22 cellular contexts compared by ENCODE assay signal in the genomic region with DNA sequence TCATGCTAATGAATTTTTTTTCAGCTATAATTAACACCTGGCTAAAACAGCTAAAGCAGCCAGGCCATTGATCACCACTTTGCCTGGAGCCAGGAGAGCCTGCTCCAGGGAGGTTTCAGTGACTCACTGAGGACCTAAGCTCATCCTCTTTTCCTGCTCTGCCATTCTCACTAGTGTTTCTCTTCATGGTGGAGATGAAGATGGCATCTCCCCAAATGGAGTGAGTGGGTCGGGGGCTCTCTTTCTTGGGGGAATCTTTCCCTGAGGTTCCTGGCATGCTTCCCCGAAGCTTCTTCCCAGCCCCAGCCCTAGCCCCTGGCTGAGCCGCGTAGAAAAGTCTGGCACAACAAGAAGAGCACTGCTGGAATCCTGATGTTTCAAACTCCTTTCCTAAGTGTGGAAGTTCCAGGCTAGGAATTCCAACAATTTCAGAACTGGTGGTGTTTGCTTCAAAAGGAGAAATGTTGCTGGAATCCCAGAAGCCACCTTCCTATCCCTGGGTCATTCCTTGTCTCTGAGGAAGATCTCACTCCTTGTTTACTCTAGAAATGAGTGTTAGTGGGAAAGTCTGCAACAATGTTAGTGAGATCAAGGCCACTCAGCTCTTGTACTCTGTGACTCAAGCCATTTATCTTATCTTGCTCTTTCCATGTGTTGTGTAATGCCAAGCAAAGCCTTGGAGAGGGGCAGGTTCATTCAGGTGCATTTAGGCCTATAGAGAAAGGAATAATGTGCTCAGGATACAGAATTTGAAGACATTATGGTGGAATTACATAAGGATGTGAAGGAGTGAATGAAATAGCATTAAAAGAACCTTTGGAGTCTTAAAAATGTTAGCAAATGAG. TPM values are rescaled to one million over a fixed set of nuclear protein-coding genes. Genes with fewer than 3 reads are reported as not detected.
DNase-seq lines count a peak whose midpoint lies in the region; ATAC-seq and TF ChIP-seq lines count a peak whose summit lies in the region.
"Had no signal": no experiment of that assay in that cellular context is flagged by ENCODE, and none has a peak within 500 bp of the region (broad histone marks: within the 10 kb centered on the region; RNA-seq: fewer than 3 reads in every experiment).

No MANE protein-coding gene starts in this region.

- H3K79me2 ChIP-seq in trophoblast cell (ENCODE audit: control insufficient read depth, insufficient read depth, low read length, poor library complexity), result no peaks in the 10 kb centered on the region

- WGBS in trophoblast cell (ENCODE audit: extremely low coverage, insufficient coverage, insufficient read length), result no CpG with 5 or more reads among the region's 4 CpGs
- 79 to 90% methylated on average over 4 of the region's 4 CpGs for WGBS in sigmoid colon, 2 donors

- no peak overlapping the region for H3K9ac ChIP-seq in trophoblast cell (ENCODE audit: low read length)

- ATAC-seq in HG02642 (IDR thresholded peaks at IDR 0.05; ENCODE audit: poor library complexity, unreplicated experiment), result no peak
- ATAC-seq: naive thymus-derived CD4-positive, alpha-beta T cell; Right ventricle myocardium inferior; stimulated activated effector memory CD8-positive, alpha-beta T cell treated with anti-CD3 and anti-CD28 coated beads, Interleukin-12 subunit alpha, Interleukin-12 subunit beta, amount 100 ng/mL, for 72 hours had no signal

- no peak overlapping the region for H4K12ac ChIP-seq in trophoblast cell (ENCODE audit: low read depth, low read length)

- H2BK120ac ChIP-seq in trophoblast cell (ENCODE audit: insufficient read depth, low read length, poor library complexity), result peak overlapping the region; percentile 52

- DNase-seq in H4 (ENCODE audit: low spot score), result peak; percentile 50
- peak; percentile 4 for DNase-seq in T1000 (lab: John Stamatoyannopoulos, UW)
- DNase-seq in fibroblast of the aortic adventitia (ENCODE audit: low read depth), result peak; percentile 68
- DNase-seq in trophoblast cell, result peak; percentile 78 to 95
- no peak for DNase-seq in inferior parietal cortex (ENCODE audit: extremely low spot score)
- DNase-seq in sigmoid colon, result no peak
- DNase-seq: activated CD8-positive, alpha-beta memory T cell treated with anti-CD3 and anti-CD28 coated beads for 24 hours; activated effector memory CD4-positive, alpha-beta T cell treated with Interleukin-2 at 50 U/mL for 16 hours; CD8-positive, alpha-beta memory T cell; GF-D8; H7; naive thymus-derived CD4-positive, alpha-beta T cell; NCI-H2029; NCI-H82; stimulated activated CD4-positive, alpha-beta T cell treated with anti-CD3 and anti-CD28 coated beads, Interleukin-4, amount 100 ng/mL, for 4 hours; uterus had no signal

- no peak overlapping the region for H3K14ac ChIP-seq in trophoblast cell (ENCODE audit: low read length)

- no peak overlapping the region for H2AK5ac ChIP-seq in trophoblast cell (ENCODE audit: low read length)

- no peak overlapping the region for H2BK12ac ChIP-seq in trophoblast cell (ENCODE audit: low read length)

- H3K23ac ChIP-seq in trophoblast cell (ENCODE audit: low read length), result no peak overlapping the region

- no peak for TF ChIP-seq EP300 in sigmoid colon (IDR thresholded peaks at IDR 0.05)

- no peak overlapping the region for H2BK5ac ChIP-seq in trophoblast cell (ENCODE audit: low read depth, low read length, poor library complexity)

- no peak for TF ChIP-seq POLR2A in sigmoid colon (IDR thresholded peaks at IDR 0.05)

- H3K4me1 ChIP-seq in trophoblast cell (ENCODE audit: control insufficient read depth in 1 of 2, insufficient read depth in 2 of 2, low read length in 2 of 2), result peaks cover 4 to 19% of the 10 kb centered on the region in 2 experiments
- no peaks in the 10 kb centered on the region for H3K4me1 ChIP-seq in sigmoid colon
- H3K4me1 ChIP-seq: breast epithelium, right atrium auricular region, uterus had no signal

- H2AFZ ChIP-seq in trophoblast cell (ENCODE audit: insufficient read depth, low read length, poor library complexity), result no peak overlapping the region

- H3K27ac ChIP-seq in trophoblast cell (ENCODE audit: low read depth, low read length) (peak overlapping the region; percentile 82), sigmoid colon (no peak overlapping the region)
- H3K27ac ChIP-seq: breast epithelium, HL-60, right atrium auricular region, uterus had no signal

- H4K91ac ChIP-seq in trophoblast cell (ENCODE audit: low read depth, low read length), result peak overlapping the region; percentile 50

- H3K4me2 ChIP-seq in trophoblast cell (ENCODE audit: low read length), result peak overlapping the region; percentile 26

- no peak overlapping the region for H3K18ac ChIP-seq in trophoblast cell (ENCODE audit: low read length)

- intact Hi-C loops in sigmoid colon (cut with DNase I), result no loop called here

- no peak overlapping the region for H4K8ac ChIP-seq in trophoblast cell (ENCODE audit: low read depth, low read length)

- no peaks in the 10 kb centered on the region for H3K79me1 ChIP-seq in trophoblast cell (ENCODE audit: low read length)

- H3K4me3 ChIP-seq in fibroblast of the aortic adventitia (ENCODE audit: low read depth, low read length) (no peak overlapping the region), trophoblast cell (ENCODE audit: low read depth, low read length) (no peak overlapping the region), sigmoid colon (no peak overlapping the region)
- H3K4me3 ChIP-seq: breast epithelium, right atrium auricular region, uterus had no signal

- H3K9me3 ChIP-seq in trophoblast cell (ENCODE audit: insufficient read depth, low read depth, low read length) (no peaks in the 10 kb centered on the region), sigmoid colon (no peaks in the 10 kb centered on the region)
- H3K9me3 ChIP-seq: breast epithelium, right atrium auricular region, uterus had no signal

- H3K4ac ChIP-seq in trophoblast cell (ENCODE audit: low read depth, low read length), result no peak overlapping the region

- TF ChIP-seq CTCF in fibroblast of the aortic adventitia (IDR thresholded peaks at IDR 0.05; ENCODE audit: insufficient read depth, low read length) (no peak), sigmoid colon (IDR thresholded peaks at IDR 0.05) (no peak)

- H3K27me3 ChIP-seq in trophoblast cell (ENCODE audit: insufficient read depth, low read length) (no peaks in the 10 kb centered on the region), sigmoid colon (peaks cover 0 to 7% (median 0%) of the 10 kb centered on the region in 3 donors)
- H3K27me3 ChIP-seq: breast epithelium, right atrium auricular region, uterus had no signal

- H3K36me3 ChIP-seq in trophoblast cell (ENCODE audit: control insufficient read depth in 1 of 2, insufficient read depth in 2 of 2, low read length in 2 of 2) (no peaks in the 10 kb centered on the region), sigmoid colon (no peaks in the 10 kb centered on the region)
- H3K36me3 ChIP-seq: breast epithelium, right atrium auricular region, uterus had no signal

RNA-seq across cellular contexts. Expression of a gene that starts 26.0 kb away (rescaled TPM):
- total RNA-seq in H4 (2014; rRNA removed; shearing (Covaris generic)), result not detected in 2 replicates
- total RNA-seq in fibroblast of the aortic adventitia (ENCODE audit: low replicate concordance) (0.45 TPM in 1 of 2 replicates, not detected in the other), sigmoid colon (not detected)
- polyA plus RNA-seq in trophoblast cell (2013), result 0.01 TPM in 1 of 2 replicates, not detected in the other
- polyA plus RNA-seq in sigmoid colon, result 1 to 10 TPM; 2.4 to 4.1 (median 3.9) TPM
- total RNA-seq: CD8-positive, alpha-beta memory T cell; right atrium auricular region; Right ventricle myocardium inferior had no signal
- polyA plus RNA-seq: CD8-positive, alpha-beta memory T cell; naive thymus-derived CD4-positive, alpha-beta T cell had no signal

Comparison
In these comparisons a context has a peak if more than half of its experiments do, and no peak if none do; other contexts are left out.
1. DNase-seq: peak in H4 (single experiment), T1000 (single experiment), fibroblast of the aortic adventitia (single experiment) and trophoblast cell (2 of 2); none in inferior parietal cortex (single experiment) and sigmoid colon (single experiment).